In genomic region chr11:46686886-46687810, GRCh38 we compare ENCODE assay signal across 8 cellular contexts. TPM values are rescaled to one million over a fixed set of nuclear protein-coding genes. Genes with fewer than 3 reads are reported as not detected.
A peak's percentile ranks its signal among the peaks of the same experiment; 100 is the strongest.
DNase-seq lines count a peak whose midpoint lies in the region; ATAC-seq and TF ChIP-seq lines count a peak whose summit lies in the region.

No MANE protein-coding gene starts in this region.

- H3K4me3 Mint-ChIP-seq in endothelial cell (ENCODE audit: unreplicated experiment) = no peak overlapping the region

- no peak overlapping the region for H3K27ac Mint-ChIP-seq in endothelial cell (ENCODE audit: unreplicated experiment)

- H3K9me3 ChIP-seq in fibroblast of lung (ENCODE audit: control insufficient read depth, insufficient read depth, low read depth, low read length) = no peaks in the 10 kb centered on the region
- no peaks in the 10 kb centered on the region for H3K9me3 ChIP-seq in psoas muscle
- H3K9me3 ChIP-seq in tibial nerve = no peaks in the 10 kb centered on the region

- no peaks in the 10 kb centered on the region for H3K27me3 ChIP-seq in fibroblast of lung (ENCODE audit: control insufficient read depth, insufficient read depth, low read length)
- no peaks in the 10 kb centered on the region for H3K27me3 ChIP-seq in psoas muscle (ENCODE audit: insufficient read depth in 3 of 3, low read length in 2 of 3)
- no peaks in the 10 kb centered on the region for H3K27me3 ChIP-seq in tibial nerve

- peaks cover 2% of the 10 kb centered on the region for H3K27me3 Mint-ChIP-seq in endothelial cell (ENCODE audit: unreplicated experiment)

- H3K4me3 ChIP-seq in fibroblast of lung (replicated peaks in 1 of 4; ENCODE audit: control extremely low read depth in 1 of 4, insufficient read depth in 1 of 4, low read depth in 3 of 4, low read length in 4 of 4) = peak overlapping the region in 1 of 4 experiments; percentile 17
- no peak overlapping the region for H3K4me3 ChIP-seq in psoas muscle
- no peak overlapping the region for H3K4me3 ChIP-seq in tibial nerve

- ATAC-seq in psoas muscle = peak in 2 of 4 donors; percentile 8 to 55

- H3K9me3 Mint-ChIP-seq in endothelial cell (ENCODE audit: unreplicated experiment) = no peaks in the 10 kb centered on the region

- H3K36me3 Mint-ChIP-seq in endothelial cell (ENCODE audit: low read depth, unreplicated experiment) = peaks cover 27% of the 10 kb centered on the region

- DNase-seq in DMS53 (lab: John Stamatoyannopoulos, UW) (peak; percentile 75), NCI-H226 (peak; percentile 29), fibroblast of lung (ENCODE audit: low read depth in 2 of 2) (peak; percentile 85 to 92), psoas muscle (no peak), tibial nerve (ENCODE audit: low spot score in 2 of 2) (no peak), NCI-H128 (lab: John Stamatoyannopoulos, UW; ENCODE audit: unreplicated experiment) (no peak), endothelial cell (ENCODE audit: low spot score) (no peak)
- no peak for DNase-seq in stimulated activated CD4-positive, alpha-beta T cell treated with anti-CD3 and anti-CD28 coated beads, Interleukin-2, amount 100 ng/mL, for 24 hours

- TF ChIP-seq EP300 in tibial nerve (IDR thresholded peaks at IDR 0.05) = no peak

- H3K4me1 Mint-ChIP-seq in endothelial cell (ENCODE audit: unreplicated experiment) = no peaks in the 10 kb centered on the region

- H3K27ac ChIP-seq in fibroblast of lung (ENCODE audit: insufficient read depth, low read length) = peak overlapping the region; percentile 89
- peak overlapping the region; percentile 74 for H3K27ac ChIP-seq in psoas muscle
- peak overlapping the region in 2 of 4 donors; percentile 2 to 42 for H3K27ac ChIP-seq in tibial nerve

- H3K36me3 ChIP-seq in fibroblast of lung (ENCODE audit: control insufficient read depth, insufficient read depth, low read length) (peaks cover 14% of the 10 kb centered on the region), psoas muscle (ENCODE audit: insufficient read depth in 1 of 2, low read depth in 1 of 2) (peaks cover 0 to 57% of the 10 kb centered on the region in 2 donors), tibial nerve (peaks cover 0 to 81% (median 19%) of the 10 kb centered on the region in 3 donors)

- H4K20me1 ChIP-seq in fibroblast of lung (ENCODE audit: control insufficient read depth, extremely low read depth, insufficient read depth, low read length) = no peaks in the 10 kb centered on the region

- no peaks in the 10 kb centered on the region for H3K79me2 ChIP-seq in fibroblast of lung (ENCODE audit: control insufficient read depth, insufficient read depth, low read length)

- intact Hi-C loops in psoas muscle (cut with DNase I) = no loop called here

- 55 to 74% (median 58%) methylated on average over 15 of the region's 15 CpGs for WGBS in psoas muscle, 3 donors
- 67 to 79% methylated on average over 15 of the region's 15 CpGs for WGBS in tibial nerve, 2 donors

- no peak overlapping the region for H3K4me2 ChIP-seq in fibroblast of lung (ENCODE audit: extremely low read depth, insufficient read depth, low read length)

- H2AFZ ChIP-seq in fibroblast of lung (ENCODE audit: low read length) = peak overlapping the region; percentile 21

- H3K4me1 ChIP-seq in fibroblast of lung (ENCODE audit: control insufficient read depth, extremely low read depth, insufficient read depth, low read length) (peaks cover 24% of the 10 kb centered on the region), psoas muscle (peaks cover 28% of the 10 kb centered on the region), tibial nerve (peaks cover 0 to 18% (median 9%) of the 10 kb centered on the region in 4 donors)

- TF ChIP-seq CTCF in fibroblast of lung (conservative IDR thresholded peaks at IDR 0.05 in 1 of 2, IDR thresholded peaks at IDR 0.05 in 1 of 2; ENCODE audit: low read depth in 1 of 2, low read length in 2 of 2) = no peak
- TF ChIP-seq CTCF in psoas muscle (IDR thresholded peaks at IDR 0.05) = no peak
- TF ChIP-seq CTCF in tibial nerve (IDR thresholded peaks at IDR 0.05) = no peak
- TF ChIP-seq CTCF in endothelial cell (IDR thresholded peaks at IDR 0.05; ENCODE audit: unreplicated experiment) = no peak

- no peak for TF ChIP-seq POLR2A in tibial nerve (IDR thresholded peaks at IDR 0.05)

- H3K9ac ChIP-seq in fibroblast of lung (ENCODE audit: insufficient read depth, low read length) = no peak overlapping the region

RNA-seq across cellular contexts. Expression of gene ARHGAP1, which starts 13.3 kb away (rescaled TPM):
- total RNA-seq in fibroblast of lung (28.8 and 38.0 TPM in 2 replicates), psoas muscle (10 to 100 TPM; 24.9 to 36.1 (median 31.4) TPM), tibial nerve (10 to 100 TPM; 47.9 to 83.0 (median 59.8) TPM), endothelial cell (ENCODE audit: unreplicated experiment) (69.5 TPM)
- polyA plus RNA-seq in fibroblast of lung (34.4 and 41.0 TPM in 2 replicates), psoas muscle (10 to 100 TPM; 12.5 to 27.7 (median 20.4) TPM)
- 118 TPM in 2 replicates for polyA plus RNA-seq in fibroblast of lung (2012)
- 749 and 906 TPM in 2 replicates for polyA minus RNA-seq in fibroblast of lung (ENCODE audit: low replicate concordance)

RNA-seq across cellular contexts. Expression of gene ZNF408, which starts 13.7 kb away (rescaled TPM):
- 6.9 and 7.9 TPM in 2 replicates for total RNA-seq in fibroblast of lung
- 4.2 and 5.9 TPM in 2 replicates for polyA plus RNA-seq in fibroblast of lung
- 6.1 and 8.3 TPM in 2 replicates for polyA plus RNA-seq in fibroblast of lung (2012)
- 6.3 and 12.7 TPM in 2 replicates for polyA minus RNA-seq in fibroblast of lung (ENCODE audit: low replicate concordance)
- 10 to 100 TPM in 2 of 4 donors, 1 to 10 TPM in 2; 5.0 to 15.0 (median 9.8) TPM for total RNA-seq in psoas muscle
- polyA plus RNA-seq in psoas muscle = 10 to 100 TPM in 1 of 3 donors, 1 to 10 TPM in 2; 9.6 to 12.7 (median 9.9) TPM
- 10 to 100 TPM in 3 of 4 donors, 1 to 10 TPM in 1; 8.8 to 21.6 (median 13.7) TPM for total RNA-seq in tibial nerve
- total RNA-seq in endothelial cell (ENCODE audit: unreplicated experiment) = 23.2 TPM

RNA-seq across cellular contexts. Expression of gene F2, which starts 31.9 kb away (rescaled TPM):
- total RNA-seq in fibroblast of lung (not detected in 2 replicates), psoas muscle (under 1 TPM in 2 of 4 donors, not detected in 2; 0.16 to 0.26 TPM), tibial nerve (not detected), endothelial cell (ENCODE audit: unreplicated experiment) (4.4 TPM)
- polyA plus RNA-seq in fibroblast of lung (not detected in 2 replicates), psoas muscle (under 1 TPM in 2 of 3 donors, not detected in 1; 0.04 to 0.56 TPM)
- polyA plus RNA-seq in fibroblast of lung (2012) = not detected in 2 replicates
- polyA minus RNA-seq in fibroblast of lung (ENCODE audit: low replicate concordance) = 0.31 TPM in 1 of 2 replicates, not detected in the other

Comparison
In these comparisons a context has a peak if more than half of its experiments do, and no peak if none do; other contexts are left out.
1. DNase-seq: peak in DMS53 (single experiment), NCI-H226 (single experiment) and fibroblast of lung (2 of 2); none in psoas muscle (0 of 2), stimulated activated CD4-positive, alpha-beta T cell treated with anti-CD3 and anti-CD28 coated beads, Interleukin-2, amount 100 ng/mL, for 24 hours (0 of 2), tibial nerve (0 of 2), NCI-H128 (single experiment) and endothelial cell (single experiment).